ENCODE assay signal across 8 cellular contexts in genomic region chr15:39783244-39783820, GRCh38. TPM values are rescaled to one million over a fixed set of nuclear protein-coding genes. Genes with fewer than 3 reads are reported as not detected.
DNase-seq lines count a peak whose midpoint lies in the region; ATAC-seq and TF ChIP-seq lines count a peak whose summit lies in the region.

No MANE protein-coding gene starts in this region.

- H3K27ac Mint-ChIP-seq in osteocyte (ENCODE audit: unreplicated experiment), result peak overlapping the region; percentile 95

- ATAC-seq in GM19351 (IDR thresholded peaks at IDR 0.05; ENCODE audit: unreplicated experiment), result no peak

- no peak for TF ChIP-seq CTCF in Peyer's patch (IDR thresholded peaks at IDR 0.05)
- TF ChIP-seq CTCF in epithelial cell of proximal tubule (conservative IDR thresholded peaks at IDR 0.05; ENCODE audit: low read depth, low read length), result no peak
- TF ChIP-seq CTCF in osteocyte (IDR thresholded peaks at IDR 0.05), result no peak

- H3K4me1 ChIP-seq in Peyer's patch, result peaks cover 0 to 18% (median 0%) of the 10 kb centered on the region in 4 donors

- TF ChIP-seq POLR2A in Peyer's patch (IDR thresholded peaks at IDR 0.05), result no peak

- no peaks in the 10 kb centered on the region for H3K9me3 Mint-ChIP-seq in osteocyte (ENCODE audit: unreplicated experiment)

- H3K4me3 ChIP-seq in Peyer's patch (peak overlapping the region; percentile 69 to 82 (median 76)), epithelial cell of proximal tubule (ENCODE audit: low read depth, low read length) (peak overlapping the region; percentile 75)

- H3K4me1 Mint-ChIP-seq in osteocyte (ENCODE audit: unreplicated experiment), result peaks cover 40% of the 10 kb centered on the region

- H3K27ac ChIP-seq in Peyer's patch, result peak overlapping the region; percentile 52 to 85 (median 76)

- H3K36me3 ChIP-seq in Peyer's patch, result no peaks in the 10 kb centered on the region

- H3K27me3 Mint-ChIP-seq in osteocyte (ENCODE audit: unreplicated experiment), result no peaks in the 10 kb centered on the region

- H3K9me3 ChIP-seq in Peyer's patch, result no peaks in the 10 kb centered on the region

- H3K27me3 ChIP-seq in Peyer's patch, result no peaks in the 10 kb centered on the region

- DNase-seq in G401 (ENCODE audit: low spot score) (peak; percentile 48), Peyer's patch (no peak), epithelial cell of proximal tubule (ENCODE audit: low read depth) (no peak), osteocyte (ENCODE audit: extremely low spot score, unreplicated experiment) (no peak), NCI-H2029 (lab: John Stamatoyannopoulos, UW) (no peak)
- DNase-seq in activated effector memory CD4-positive, alpha-beta T cell treated with Interleukin-2 at 50 U/mL for 16 hours, result no peak
- DNase-seq in activated CD4-positive, alpha-beta T cell treated with anti-CD3 and anti-CD28 coated beads, Interleukin-2, amount 50 U/mL, for 1 hour, result no peak

- H3K4me3 Mint-ChIP-seq in osteocyte (ENCODE audit: unreplicated experiment), result peak overlapping the region; percentile 95

- no peaks in the 10 kb centered on the region for H3K36me3 Mint-ChIP-seq in osteocyte (ENCODE audit: unreplicated experiment)

- in situ Hi-C loops in G401 (cut with HindIII; ENCODE audit: low sequenced_read_pairs), result no loop called here

RNA-seq across cellular contexts. Expression of gene FSIP1, which starts 0.7 kb away (rescaled TPM):
- 0.41 and 0.92 TPM in 2 replicates for total RNA-seq in G401 (2014; rRNA removed; shearing (Covaris generic))
- total RNA-seq in Peyer's patch (not detected), epithelial cell of proximal tubule (1.2 and 1.3 TPM in 2 replicates), osteocyte (0.31 and 0.54 TPM in 2 replicates)
